ENCODE assay signal across 11 cellular contexts in genomic region chr6:151702851-151703629, GRCh38.
DNase-seq lines count a peak whose midpoint lies in the region; ATAC-seq lines count a peak whose summit lies in the region.
"Had no signal": no experiment of that assay in that cellular context is flagged by ENCODE, and none has a peak within 500 bp of the region (broad histone marks: within the 10 kb centered on the region; RNA-seq: fewer than 3 reads in every experiment).

No MANE protein-coding gene starts in this region.

- H3K79me2 ChIP-seq in Karpas-422 (ENCODE audit: low read length): peaks cover 19% of the 10 kb centered on the region

- H3K36me3 ChIP-seq in Karpas-422 (ENCODE audit: insufficient read depth, low read length): 0 out of 2 replicates have a peak, but pooled peaks cover 18% of the 10 kb centered on the region

- DNase-seq in NCI-H82 (lab: John Stamatoyannopoulos, UW) (peak; percentile 17), NCI-H82 treated with DMSO at 0.1 percent for 48 hours (lab: John Stamatoyannopoulos, UW; ENCODE audit: unreplicated experiment) (no peak), Karpas-422 (peak; percentile 77), MV-4-11 (lab: John Stamatoyannopoulos, UW) (no peak), NCI-H128 (lab: John Stamatoyannopoulos, UW; ENCODE audit: unreplicated experiment) (no peak), HK-2 (ENCODE audit: unreplicated experiment) (no peak)
- DNase-seq in stimulated activated effector memory CD8-positive, alpha-beta T cell treated with anti-CD3 and anti-CD28 coated beads, Interleukin-12 subunit alpha, Interleukin-12 subunit beta, amount 100 ng/mL, for 72 hours (ENCODE audit: low spot score in 2 of 2): no peak
- DNase-seq: activated CD4-positive, alpha-beta T cell treated with anti-CD3 and anti-CD28 coated beads for 48 hours; occipital lobe had no signal

- H3K27ac Mint-ChIP-seq in stimulated activated effector memory CD8-positive, alpha-beta T cell treated with anti-CD3 and anti-CD28 coated beads, Interleukin-12 subunit alpha, Interleukin-12 subunit beta, amount 100 ng/mL, for 72 hours: peak overlapping the region; percentile 10

- peak overlapping the region; percentile 66 for H3K4me2 ChIP-seq in Karpas-422 (ENCODE audit: low read depth, low read length, poor library complexity, severe bottlenecking)

- peak overlapping the region; percentile 50 for H3K4me3 ChIP-seq in Karpas-422 (ENCODE audit: low read length)

- peaks cover 16% of the 10 kb centered on the region for H3K4me1 Mint-ChIP-seq in stimulated activated effector memory CD8-positive, alpha-beta T cell treated with anti-CD3 and anti-CD28 coated beads, Interleukin-12 subunit alpha, Interleukin-12 subunit beta, amount 100 ng/mL, for 72 hours

- H3K9me3 Mint-ChIP-seq in stimulated activated effector memory CD8-positive, alpha-beta T cell treated with anti-CD3 and anti-CD28 coated beads, Interleukin-12 subunit alpha, Interleukin-12 subunit beta, amount 100 ng/mL, for 72 hours: no peaks in the 10 kb centered on the region

- no peak overlapping the region for H3K4me3 Mint-ChIP-seq in stimulated activated effector memory CD8-positive, alpha-beta T cell treated with anti-CD3 and anti-CD28 coated beads, Interleukin-12 subunit alpha, Interleukin-12 subunit beta, amount 100 ng/mL, for 72 hours

- H3K36me3 Mint-ChIP-seq in stimulated activated effector memory CD8-positive, alpha-beta T cell treated with anti-CD3 and anti-CD28 coated beads, Interleukin-12 subunit alpha, Interleukin-12 subunit beta, amount 100 ng/mL, for 72 hours: no peaks in the 10 kb centered on the region

- no peaks in the 10 kb centered on the region for H4K20me1 ChIP-seq in Karpas-422 (ENCODE audit: insufficient read depth, low read depth, low read length)

- no peaks in the 10 kb centered on the region for H3K9me2 ChIP-seq in Karpas-422 (replicated peaks; ENCODE audit: insufficient read depth, low read length)

- H2AFZ ChIP-seq in Karpas-422 (ENCODE audit: low read length): no peak overlapping the region

- H3K9ac ChIP-seq in Karpas-422 (ENCODE audit: low read length): peak overlapping the region; percentile 65

- no peaks in the 10 kb centered on the region for H3K27me3 ChIP-seq in Karpas-422 (ENCODE audit: low read length)

- peak overlapping the region; percentile 94 for H3K27ac ChIP-seq in Karpas-422 (ENCODE audit: low read length)
- H3K27ac ChIP-seq: 22Rv1 had no signal

- H3K4me1 ChIP-seq in Karpas-422 (ENCODE audit: low read length): peaks cover 97% of the 10 kb centered on the region

- ATAC-seq in HG02571 (IDR thresholded peaks at IDR 0.05; ENCODE audit: unreplicated experiment): peak; percentile 64
- ATAC-seq in stimulated activated effector memory CD8-positive, alpha-beta T cell treated with anti-CD3 and anti-CD28 coated beads, Interleukin-12 subunit alpha, Interleukin-12 subunit beta, amount 100 ng/mL, for 72 hours: peak; percentile 9

- H3K9me3 ChIP-seq in Karpas-422 (ENCODE audit: low read length): no peaks in the 10 kb centered on the region

Comparison
In these comparisons a context has a peak if more than half of its experiments do, and no peak if none do; other contexts are left out.
1. DNase-seq: peak in NCI-H82 (single experiment) and Karpas-422 (single experiment); none in NCI-H82 treated with DMSO at 0.1 percent for 48 hours (single experiment), stimulated activated effector memory CD8-positive, alpha-beta T cell treated with anti-CD3 and anti-CD28 coated beads, Interleukin-12 subunit alpha, Interleukin-12 subunit beta, amount 100 ng/mL, for 72 hours (0 of 2), MV-4-11 (single experiment), NCI-H128 (single experiment) and HK-2 (single experiment).